14 cellular contexts compared by ENCODE assay signal in genomic region chr1:11245248-11245647, GRCh38. TPM values are rescaled to one million over a fixed set of nuclear protein-coding genes. Genes with fewer than 3 reads are reported as not detected.
"Had no signal": no experiment of that assay in that cellular context is flagged by ENCODE, and none has a peak within 500 bp of the region (broad histone marks: within the 10 kb centered on the region; RNA-seq: fewer than 3 reads in every experiment).

No MANE protein-coding gene starts in this region.

- H3K4me3 Mint-ChIP-seq: activated B cell treated with CpG ODN at 0.5 μM for 24 hours; endodermal cell; stimulated activated memory B cell treated with anti-CD40 and anti-IgM and Interleukin-4, amounts not matched to agents 10 μg/mL and 1 μg/mL and 100 μg/mL, for 72 hours; type B pancreatic cell had no signal

- H3K27me3 Mint-ChIP-seq: activated B cell treated with CpG ODN at 0.5 μM for 24 hours; stimulated activated memory B cell treated with anti-CD40 and anti-IgM and Interleukin-4, amounts not matched to agents 10 μg/mL and 1 μg/mL and 100 μg/mL, for 72 hours; type B pancreatic cell had no signal

- ATAC-seq: right cardiac atrium; stimulated activated memory B cell treated with anti-CD40 and anti-IgM and Interleukin-4, amounts not matched to agents 10 μg/mL and 1 μg/mL and 100 μg/mL, for 72 hours had no signal

- H3K9me3 Mint-ChIP-seq: activated B cell treated with CpG ODN at 0.5 μM for 24 hours; stimulated activated memory B cell treated with anti-CD40 and anti-IgM and Interleukin-4, amounts not matched to agents 10 μg/mL and 1 μg/mL and 100 μg/mL, for 72 hours; type B pancreatic cell had no signal

- H3K27ac Mint-ChIP-seq: activated B cell treated with CpG ODN at 0.5 μM for 24 hours; endodermal cell; stimulated activated memory B cell treated with anti-CD40 and anti-IgM and Interleukin-4, amounts not matched to agents 10 μg/mL and 1 μg/mL and 100 μg/mL, for 72 hours; type B pancreatic cell had no signal

- DNase-seq: activated B cell treated with CpG ODN at 0.5 μM for 24 hours; activated CD8-positive, alpha-beta memory T cell treated with anti-CD3 and anti-CD28 coated beads, Interleukin-2, amount 50 U/mL, for 48 hours; activated naive CD4-positive, alpha-beta T cell treated with anti-CD3 and anti-CD28 coated beads, Interleukin-2, amount 50 U/mL, for 16 hours; amniotic stem cell; brain microvascular endothelial cell; dermis blood vessel endothelial cell; endodermal cell; erythroblast; posterior cingulate gyrus; right cardiac atrium had no signal

RNA-seq across cellular contexts. Expression of gene ANGPTL7, which starts 56.1 kb away (rescaled TPM):
- total RNA-seq: activated B cell treated with CpG ODN at 0.5 μM for 24 hours; dermis blood vessel endothelial cell; endodermal cell; smooth muscle cell; T-helper 1 cell treated with Interleukin-12 subunit alpha and Interleukin-12 subunit beta and Interleukin-4 antibody, amounts not matched to agents 30 ng/mL and 1 ng/mL, for 36 hours had no signal
